Comparison of ENCODE assay signal across 9 cellular contexts in the genomic region with DNA sequence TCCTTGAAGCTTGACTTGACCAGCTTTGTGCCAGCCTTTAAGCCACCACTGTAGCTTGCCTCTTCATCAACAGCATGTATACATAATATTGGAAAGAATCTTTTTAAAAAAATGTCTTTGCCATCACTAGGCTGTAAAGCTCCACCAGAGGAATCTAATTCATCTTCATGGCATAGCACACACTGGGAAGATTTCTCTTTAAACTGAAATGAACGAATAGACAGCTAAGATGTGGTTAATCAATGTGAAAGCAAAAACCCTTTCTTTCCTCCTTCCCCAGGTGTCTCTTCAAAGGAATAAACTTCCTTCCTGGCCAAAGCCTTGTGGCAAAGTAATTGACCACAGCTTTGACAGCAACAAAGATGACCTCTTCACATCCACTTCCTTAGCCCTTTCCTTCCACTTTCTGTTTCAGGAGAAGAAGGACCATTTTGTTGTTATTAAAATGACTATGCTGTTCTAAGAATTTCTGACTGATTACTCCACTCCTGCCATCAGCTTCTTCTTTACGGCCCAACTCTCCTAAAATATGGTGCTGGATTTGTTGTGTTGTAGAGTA.
DNase-seq lines count a peak whose midpoint lies in the region; ATAC-seq lines count a peak whose summit lies in the region.
"Had no signal": no experiment of that assay in that cellular context is flagged by ENCODE, and none has a peak within 500 bp of the region (broad histone marks: within the 10 kb centered on the region; RNA-seq: fewer than 3 reads in every experiment).

No MANE protein-coding gene starts in this region.

- no peak overlapping the region for H2BK120ac ChIP-seq in mesendoderm (ENCODE audit: low read depth, low read length)

- H3K23ac ChIP-seq in mesendoderm (ENCODE audit: low read length): no peak overlapping the region

- no peaks in the 10 kb centered on the region for H3K27me3 ChIP-seq in mesendoderm (ENCODE audit: insufficient read depth, low read length, poor library complexity)

- H3K79me2 ChIP-seq in mesendoderm (ENCODE audit: control insufficient read depth, insufficient read depth, low read length): no peaks in the 10 kb centered on the region

- no peak overlapping the region for H3K27ac ChIP-seq in mesendoderm (ENCODE audit: low read depth, low read length)

- H3K18ac ChIP-seq in mesendoderm (ENCODE audit: low read length): no peak overlapping the region

- no peaks in the 10 kb centered on the region for H3K4me1 ChIP-seq in mesendoderm (ENCODE audit: control insufficient read depth, low read depth, low read length)

- no peak overlapping the region for H3K4me3 Mint-ChIP-seq in activated T-helper 17 cell treated with anti-CD3 and anti-CD28 coated beads, Interleukin-2, amount 50 U/mL, for 72 hours

- no peaks in the 10 kb centered on the region for H3K36me3 Mint-ChIP-seq in activated T-helper 17 cell treated with anti-CD3 and anti-CD28 coated beads, Interleukin-2, amount 50 U/mL, for 72 hours (ENCODE audit: low read depth)

- H3K9ac ChIP-seq in mesendoderm (ENCODE audit: low read length): no peak overlapping the region

- H3K4ac ChIP-seq in mesendoderm (ENCODE audit: low read depth, low read length): no peak overlapping the region

- no peaks in the 10 kb centered on the region for H3K9me3 Mint-ChIP-seq in activated T-helper 17 cell treated with anti-CD3 and anti-CD28 coated beads, Interleukin-2, amount 50 U/mL, for 72 hours

- no peak overlapping the region for H2BK5ac ChIP-seq in mesendoderm (ENCODE audit: low read length)

- H3K4me2 ChIP-seq in mesendoderm (ENCODE audit: low read length): no peak overlapping the region

- H3K4me3 ChIP-seq in mesendoderm (ENCODE audit: low read length): no peak overlapping the region

- DNase-seq in Daoy (ENCODE audit: low read depth) (peak; percentile 11), mesendoderm (no peak), NCI-H2171 (lab: John Stamatoyannopoulos, UW) (no peak), COLO668 (lab: John Stamatoyannopoulos, UW; ENCODE audit: unreplicated experiment) (no peak), hepatic stellate cell (ENCODE audit: low spot score) (no peak)
- DNase-seq: erythroblast had no signal

- WGBS in mesendoderm (ENCODE audit: extremely low coverage, insufficient coverage, low lambda C conversion rate): no CpG with 5 or more reads among the region's 2 CpGs

- H3K36me3 ChIP-seq in mesendoderm (ENCODE audit: control insufficient read depth, insufficient read depth, low read length): no peaks in the 10 kb centered on the region

- H2BK15ac ChIP-seq in mesendoderm (replicated peaks; ENCODE audit: low read depth): no peak overlapping the region

- no peaks in the 10 kb centered on the region for H3K27me3 Mint-ChIP-seq in activated T-helper 17 cell treated with anti-CD3 and anti-CD28 coated beads, Interleukin-2, amount 50 U/mL, for 72 hours

- no peak overlapping the region for H4K5ac ChIP-seq in mesendoderm (ENCODE audit: low read length)

- H3K27ac Mint-ChIP-seq in activated T-helper 17 cell treated with anti-CD3 and anti-CD28 coated beads, Interleukin-2, amount 50 U/mL, for 72 hours: no peak overlapping the region

- peaks cover 20% of the 10 kb centered on the region for H3K4me1 Mint-ChIP-seq in activated T-helper 17 cell treated with anti-CD3 and anti-CD28 coated beads, Interleukin-2, amount 50 U/mL, for 72 hours

- no peak overlapping the region for H2AK5ac ChIP-seq in mesendoderm (ENCODE audit: low read length)

- H4K8ac ChIP-seq in mesendoderm (ENCODE audit: low read depth, low read length): no peak overlapping the region

- no peaks in the 10 kb centered on the region for H3K79me1 ChIP-seq in mesendoderm (ENCODE audit: low read length)

- ATAC-seq in GM19351 (IDR thresholded peaks at IDR 0.05; ENCODE audit: unreplicated experiment) (peak; percentile 79), HG03108 (IDR thresholded peaks at IDR 0.05; ENCODE audit: unreplicated experiment) (peak; percentile 81)
- peak; percentile 38 for ATAC-seq in activated T-helper 17 cell treated with anti-CD3 and anti-CD28 coated beads, Interleukin-2, amount 50 U/mL, for 72 hours (replicated peaks)

- H3K56ac ChIP-seq in mesendoderm (ENCODE audit: low read length): no peak overlapping the region
